Comparison of ENCODE assay signal across 8 cellular contexts in genomic region chr12:4270016-4270669, GRCh38. TPM values are rescaled to one million over a fixed set of nuclear protein-coding genes. Genes with fewer than 3 reads are reported as not detected.
A peak's percentile ranks its signal among the peaks of the same experiment; 100 is the strongest.
DNase-seq lines count a peak whose midpoint lies in the region; TF ChIP-seq lines count a peak whose summit lies in the region.

No MANE protein-coding gene starts in this region.

- intact Hi-C loops in adrenal gland (cut with DNase I), result loop anchor here in 1 of 2 donors (10.0 kb wide), 2 partner anchors 235 to 275 kb away; no protein-coding TSS in a partner anchor

- H3K4me1 ChIP-seq in SJCRH30 (peaks cover 6% of the 10 kb centered on the region), adrenal gland (replicated peaks in 1 of 2) (peaks cover 13 to 28% of the 10 kb centered on the region in 2 donors), mononuclear cell (ENCODE audit: insufficient read depth, low read length) (peaks cover 55% of the 10 kb centered on the region), thymus (ENCODE audit: control insufficient read depth, insufficient read depth, low read length) (peaks cover 33% of the 10 kb centered on the region), HAP-1 (peaks cover 4% of the 10 kb centered on the region; the same call in 1 of the 2 replicates)

- WGBS in adrenal gland, 4 donors, result 9 to 20% (median 11%) methylated on average over 20 to 31 of the region's 31 CpGs
- under 1% methylated on average over 31 of the region's 31 CpGs for WGBS in thymus

- no peak for TF ChIP-seq CTCF in adrenal gland (IDR thresholded peaks at IDR 0.05)

- TF ChIP-seq POLR2A in adrenal gland (IDR thresholded peaks at IDR 0.05), result no peak

- no peak for DNase-seq in SJCRH30
- peak in 2 of 7 donors; percentile 35 to 48 for DNase-seq in adrenal gland
- no peak for DNase-seq in G401 (ENCODE audit: low spot score)
- DNase-seq in AG08396 (ENCODE audit: low spot score), result no peak
- DNase-seq in HAP-1 (ENCODE audit: low spot score in 2 of 2), result no peak
- no peak for DNase-seq in NCI-H82 (lab: John Stamatoyannopoulos, UW)

- peak overlapping the region; percentile 79 for H3K27ac ChIP-seq in SJCRH30
- H3K27ac ChIP-seq in adrenal gland, result peak overlapping the region in 3 of 5 donors; percentile 90 to 95 (median 92)
- peak overlapping the region; percentile 92 for H3K27ac ChIP-seq in thymus (ENCODE audit: low read depth)

- peaks cover 12% of the 10 kb centered on the region for H3K36me3 ChIP-seq in SJCRH30
- no peaks in the 10 kb centered on the region for H3K36me3 ChIP-seq in adrenal gland (replicated peaks in 1 of 2)
- H3K36me3 ChIP-seq in thymus (ENCODE audit: control insufficient read depth, insufficient read depth), result no peaks in the 10 kb centered on the region
- H3K36me3 ChIP-seq in HAP-1 (replicated peaks), result no peaks in the 10 kb centered on the region

- H3K4me3 ChIP-seq in SJCRH30, result peak overlapping the region; percentile 93
- peak overlapping the region in 2 of 4 donors; percentile 21 to 85 for H3K4me3 ChIP-seq in adrenal gland
- H3K4me3 ChIP-seq in mononuclear cell (ENCODE audit: low read length), result peak overlapping the region; percentile 56
- H3K4me3 ChIP-seq in thymus (ENCODE audit: low read length), result peak overlapping the region; percentile 72
- no peak overlapping the region for H3K4me3 ChIP-seq in HAP-1

- in situ Hi-C loops in G401 (cut with HindIII; ENCODE audit: low sequenced_read_pairs), result loop anchor here (25.0 kb wide), 1 partner anchor 233 kb away; no protein-coding TSS in a partner anchor
- in situ Hi-C loops in HAP-1 (cut with MboI; ENCODE audit: low sequenced_read_pairs), result loop anchor here (10.0 kb wide), 1 partner anchor 275 kb away; no protein-coding TSS in a partner anchor

- no peaks in the 10 kb centered on the region for H3K27me3 ChIP-seq in SJCRH30
- H3K27me3 ChIP-seq in adrenal gland, result peaks cover 30% of the 10 kb centered on the region
- peaks cover 38% of the 10 kb centered on the region for H3K27me3 ChIP-seq in mononuclear cell (ENCODE audit: insufficient read depth, low read length)
- peaks cover 50% of the 10 kb centered on the region for H3K27me3 ChIP-seq in thymus (ENCODE audit: control insufficient read depth, insufficient read depth)
- H3K27me3 ChIP-seq in HAP-1 (ENCODE audit: low read depth), result peaks cover 96% of the 10 kb centered on the region

- H3K9me3 ChIP-seq in SJCRH30 (replicated peaks) (no peaks in the 10 kb centered on the region), adrenal gland (replicated peaks in 1 of 3) (no peaks in the 10 kb centered on the region), mononuclear cell (ENCODE audit: low read depth, low read length) (no peaks in the 10 kb centered on the region), thymus (ENCODE audit: control insufficient read depth) (no peaks in the 10 kb centered on the region), HAP-1 (no peaks in the 10 kb centered on the region)

RNA-seq across cellular contexts. Expression of gene CCND2, which starts 3.4 kb away (rescaled TPM):
- 968 and 987 TPM in 2 replicates for total RNA-seq in SJCRH30 (2014; rRNA removed; shearing (Covaris generic))
- total RNA-seq in adrenal gland (100 to 1,000 TPM; 213 to 428 (median 259) TPM), mononuclear cell (60.7 TPM)
- polyA plus RNA-seq in adrenal gland (10 to 100 TPM; 28.4 to 53.9 (median 47.4) TPM), thymus (16.0 TPM)
- total RNA-seq in G401 (2014; rRNA removed; shearing (Covaris generic)), result 88.7 and 110 TPM in 2 replicates

RNA-seq across cellular contexts. Expression of gene TIGAR, which starts 50.9 kb away (rescaled TPM):
- total RNA-seq in SJCRH30 (2014; rRNA removed; shearing (Covaris generic)), result 18.7 and 21.2 TPM in 2 replicates
- 10 to 100 TPM in 5 of 8 donors, 1 to 10 TPM in 3; 2.5 to 20.5 (median 11.9) TPM for total RNA-seq in adrenal gland
- 10 to 100 TPM in 1 of 3 donors, 1 to 10 TPM in 2; 2.5 to 28.2 (median 5.1) TPM for polyA plus RNA-seq in adrenal gland
- total RNA-seq in mononuclear cell, result 9.8 TPM
- polyA plus RNA-seq in thymus, result 10.7 TPM
- total RNA-seq in G401 (2014; rRNA removed; shearing (Covaris generic)), result 19.7 and 25.5 TPM in 2 replicates
